ENCODE assay signal across 10 cellular contexts in genomic region chr3:196207833-196208607, GRCh38. TPM values are rescaled to one million over a fixed set of nuclear protein-coding genes. Genes with fewer than 3 reads are reported as not detected.
DNase-seq lines count a peak whose midpoint lies in the region; ATAC-seq and TF ChIP-seq lines count a peak whose summit lies in the region.
"Had no signal": no experiment of that assay in that cellular context is flagged by ENCODE, and none has a peak within 500 bp of the region (broad histone marks: within the 10 kb centered on the region; RNA-seq: fewer than 3 reads in every experiment).

No MANE protein-coding gene starts in this region.

- no peaks in the 10 kb centered on the region for H3F3A ChIP-seq in GM23338 (replicated peaks; ENCODE audit: low read depth)

- TF ChIP-seq CTCF in GM23338 (conservative IDR thresholded peaks at IDR 0.05; ENCODE audit: low read depth in 2 of 2) (no peak), astrocyte of the cerebellum (IDR thresholded peaks at IDR 0.05; ENCODE audit: low read depth, low read length, missing control alignments) (no peak)

- H3K27ac Mint-ChIP-seq in GM23338 (no peak overlapping the region), immature natural killer cell (peak overlapping the region in 4 of 6 donors; percentile 31 to 55 (median 38))

- peaks cover 11% of the 10 kb centered on the region for H3K4me1 Mint-ChIP-seq in GM23338
- H3K4me1 Mint-ChIP-seq in immature natural killer cell: peaks cover 5 to 9% of the 10 kb centered on the region in 2 donors

- H2AFZ ChIP-seq in GM23338: peak overlapping the region; percentile 100

- DNase-seq in GM23338 (ENCODE audit: low spot score) (peak; percentile 95), SW480 (ENCODE audit: low spot score) (peak; percentile 34), astrocyte of the cerebellum (ENCODE audit: low read depth) (no peak), immature natural killer cell (peak; percentile 44 to 62 (median 58)), EL (no peak), NCI-H2081 treated with DMSO at 0.1 percent for 48 hours (lab: John Stamatoyannopoulos, UW) (no peak)
- DNase-seq in stimulated activated CD8-positive, alpha-beta memory T cell treated with anti-CD3 and anti-CD28 coated beads, Interleukin-12 subunit alpha, Interleukin-12 subunit beta, amount 100 ng/mL, for 1 hour (ENCODE audit: low read depth): peak; percentile 41

- H3K36me3 ChIP-seq in GM23338 (ENCODE audit: insufficient read depth): no peaks in the 10 kb centered on the region
- H3K36me3 ChIP-seq: thyroid gland had no signal

- H4K20me1 ChIP-seq in GM23338 (replicated peaks; ENCODE audit: insufficient read depth): no peaks in the 10 kb centered on the region

- peak overlapping the region; percentile 85 for H3K4me3 ChIP-seq in GM23338
- H3K4me3 ChIP-seq in astrocyte of the cerebellum (ENCODE audit: low read depth, low read length): peak overlapping the region; percentile 42
- H3K4me3 ChIP-seq: thyroid gland had no signal

- peaks cover 4% of the 10 kb centered on the region; the same call in 2 of the 3 replicates for H3K9me3 Mint-ChIP-seq in GM23338
- H3K9me3 Mint-ChIP-seq in immature natural killer cell: no peaks in the 10 kb centered on the region

- H3K4me2 ChIP-seq in GM23338: peak overlapping the region; percentile 95

- H3K9me2 ChIP-seq in GM23338 (ENCODE audit: insufficient read depth): 0 out of 2 replicates have a peak, but pooled peaks cover 4% of the 10 kb centered on the region

- H3K27me3 Mint-ChIP-seq in GM23338 (ENCODE audit: insufficient read depth, low read depth, poor library complexity) (peaks cover 20% of the 10 kb centered on the region), immature natural killer cell (ENCODE audit: low read depth in 3 of 3) (peaks cover 2 to 7% (median 4%) of the 10 kb centered on the region in 3 donors)

- in situ Hi-C loops in astrocyte of the cerebellum (cut with HindIII; ENCODE audit: low sequenced_read_pairs): no loop called here

- peaks cover 8% of the 10 kb centered on the region; the same call in 1 of the 2 replicates for H3K27me3 ChIP-seq in GM23338 (ENCODE audit: insufficient read depth)
- H3K27me3 ChIP-seq: thyroid gland had no signal

- H3K79me2 ChIP-seq in GM23338 (replicated peaks; ENCODE audit: insufficient read depth): no peaks in the 10 kb centered on the region

- H3K27ac ChIP-seq in GM23338 (ENCODE audit: low read depth): no peak overlapping the region
- H3K27ac ChIP-seq: thyroid gland, VCaP had no signal

- H3K4me3 Mint-ChIP-seq in GM23338 (peak overlapping the region; percentile 78), immature natural killer cell (peak overlapping the region; percentile 72 to 87 (median 80))

- no peaks in the 10 kb centered on the region; the same call in 1 of the 2 replicates for H3K4me1 ChIP-seq in GM23338 (ENCODE audit: insufficient read depth)
- H3K4me1 ChIP-seq: thyroid gland had no signal

- peaks cover 3% of the 10 kb centered on the region; the same call in 2 of the 3 replicates for H3K36me3 Mint-ChIP-seq in GM23338 (ENCODE audit: low read depth)
- no peaks in the 10 kb centered on the region for H3K36me3 Mint-ChIP-seq in immature natural killer cell

- ATAC-seq in GM23338: peak; percentile 75
- ATAC-seq in HG02852 (IDR thresholded peaks at IDR 0.05; ENCODE audit: unreplicated experiment): no peak

TF ChIP-seq in GM23338, 12 proteins besides CTCF, POLR2A, EP300 and RAD21:
- no peak for TF ChIP-seq JUNB (IDR thresholded peaks at IDR 0.05; ENCODE audit: unreplicated experiment)
- no peak for TF ChIP-seq REST (IDR thresholded peaks at IDR 0.05; ENCODE audit: unreplicated experiment)
- TF ChIP-seq POLR2AphosphoS5 (IDR thresholded peaks at IDR 0.05; ENCODE audit: low read depth): peak; percentile 38; the same call in 1 of the 2 replicates
- no peak for TF ChIP-seq ZNF462 (CRISPR knock-in tag; IDR thresholded peaks at IDR 0.05)

RNA-seq across cellular contexts. Expression of gene ZDHHC19, which starts 3.2 kb away (rescaled TPM):
- total RNA-seq in GM23338 (2014; rRNA removed; shearing (Covaris generic)): 1.3 TPM in 1 of 2 replicates, not detected in the other
- polyA plus RNA-seq in GM23338 (2016; fragmentation: Nextera tagmentation; extraction: Ambion mirVana): 15.4 and 15.7 TPM in 2 replicates
- not detected for polyA plus RNA-seq in immature natural killer cell
- total RNA-seq: thyroid gland had no signal

RNA-seq across cellular contexts. Expression of gene SLC51A, which starts 8.3 kb away (rescaled TPM):
- 4.0 and 4.5 TPM in 2 replicates for total RNA-seq in GM23338 (2014; rRNA removed; shearing (Covaris generic))
- 6.7 and 7.1 TPM in 2 replicates for polyA plus RNA-seq in GM23338 (2016; fragmentation: Nextera tagmentation; extraction: Ambion mirVana)
- polyA plus RNA-seq in immature natural killer cell: 1 to 10 TPM in 1 of 3 donors, under 1 TPM in 1, not detected in 1; 0.62 to 1.6 TPM

Comparison
In these comparisons a context has a peak if more than half of its experiments do, and no peak if none do; other contexts are left out.
1. DNase-seq: peak in GM23338 (single experiment), SW480 (single experiment), immature natural killer cell (3 of 3) and stimulated activated CD8-positive, alpha-beta memory T cell treated with anti-CD3 and anti-CD28 coated beads, Interleukin-12 subunit alpha, Interleukin-12 subunit beta, amount 100 ng/mL, for 1 hour (single experiment); none in astrocyte of the cerebellum (single experiment), EL (single experiment) and NCI-H2081 treated with DMSO at 0.1 percent for 48 hours (single experiment).
2. RNA of gene ZDHHC19, which starts 3.2 kb away (polyA plus RNA-seq): 15.4 to 15.7 TPM in GM23338; not detected in immature natural killer cell; every median in the first group is over 10 times any median in the second.